Comparison of ENCODE assay signal across 23 cellular contexts in the genomic region with DNA sequence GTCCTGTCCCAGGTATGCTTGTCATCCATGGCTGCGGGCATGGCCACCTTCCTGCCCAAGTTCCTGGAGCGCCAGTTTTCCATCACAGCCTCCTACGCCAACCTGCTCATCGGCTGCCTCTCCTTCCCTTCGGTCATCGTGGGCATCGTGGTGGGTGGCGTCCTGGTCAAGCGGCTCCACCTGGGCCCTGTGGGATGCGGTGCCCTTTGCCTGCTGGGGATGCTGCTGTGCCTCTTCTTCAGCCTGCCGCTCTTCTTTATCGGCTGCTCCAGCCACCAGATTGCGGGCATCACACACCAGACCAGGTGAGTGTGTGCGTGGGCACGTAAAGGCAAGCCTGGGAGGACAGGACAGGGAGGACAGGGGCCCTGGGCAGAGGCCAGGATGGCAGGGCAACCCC. TPM values are rescaled to one million over a fixed set of nuclear protein-coding genes. Genes with fewer than 3 reads are reported as not detected.
A peak's percentile ranks its signal among the peaks of the same experiment; 100 is the strongest.
DNase-seq lines count a peak whose midpoint lies in the region; ATAC-seq, FAIRE-seq and TF ChIP-seq lines count a peak whose summit lies in the region.
"Had no signal": no experiment of that assay in that cellular context is flagged by ENCODE, and none has a peak within 500 bp of the region (broad histone marks: within the 10 kb centered on the region; RNA-seq: fewer than 3 reads in every experiment).

No MANE protein-coding gene starts in this region.

- no peak overlapping the region for H3K4me2 ChIP-seq in SK-N-SH
- H3K4me2 ChIP-seq: A549 had no signal

- H3K27ac Mint-ChIP-seq in activated CD4-positive, alpha-beta memory T cell treated with anti-CD3 and anti-CD28 coated beads, Interleukin-2, amount 10 ng/mL, durations not matched to agents 7 days and 5 days, result no peak overlapping the region
- H3K27ac Mint-ChIP-seq: CD4-positive, alpha-beta T cell had no signal

- H3K4me3 ChIP-seq in right cardiac atrium (ENCODE audit: low read length) (no peak overlapping the region), SK-N-SH (ENCODE audit: low read depth in 2 of 2, low read length in 1 of 2) (no peak overlapping the region)
- H3K4me3 ChIP-seq: A549 had no signal

- no peaks in the 10 kb centered on the region for H3K36me3 ChIP-seq in SK-N-SH (replicated peaks in 1 of 2; ENCODE audit: control insufficient read depth in 1 of 2, insufficient read depth in 2 of 2, low read length in 1 of 2)

- no peaks in the 10 kb centered on the region for H4K20me1 ChIP-seq in SK-N-SH (ENCODE audit: insufficient read depth)

- no peak for TF ChIP-seq CTCF in SK-N-SH (IDR thresholded peaks at IDR 0.05)
- no peak for TF ChIP-seq CTCF in GM10248 (IDR thresholded peaks at IDR 0.05; ENCODE audit: control extremely low read depth, extremely low read depth, low read depth, missing control alignments)

- peaks cover 9% of the 10 kb centered on the region for H3K27me3 Mint-ChIP-seq in activated CD4-positive, alpha-beta memory T cell treated with anti-CD3 and anti-CD28 coated beads, Interleukin-2, amount 10 ng/mL, durations not matched to agents 7 days and 5 days
- H3K27me3 Mint-ChIP-seq: CD4-positive, alpha-beta T cell had no signal

- no peaks in the 10 kb centered on the region for H3K9me2 ChIP-seq in SK-N-SH

- no peak overlapping the region for H3K27ac ChIP-seq in right cardiac atrium (ENCODE audit: low read length)
- H3K27ac ChIP-seq in layer of hippocampus (ENCODE audit: low read depth, low read length), result peak overlapping the region; percentile 36
- H3K27ac ChIP-seq in SK-N-SH (ENCODE audit: low read depth in 2 of 2, low read length in 1 of 2), result no peak overlapping the region
- H3K27ac ChIP-seq: 22Rv1, A549, C4-2B had no signal

- H3K9ac ChIP-seq in SK-N-SH, result no peak overlapping the region

- no peak overlapping the region for H3K4me3 Mint-ChIP-seq in activated CD4-positive, alpha-beta memory T cell treated with anti-CD3 and anti-CD28 coated beads, Interleukin-2, amount 10 ng/mL, durations not matched to agents 7 days and 5 days
- H3K4me3 Mint-ChIP-seq: CD4-positive, alpha-beta T cell; H9 had no signal

- H3K27me3 ChIP-seq in right cardiac atrium (ENCODE audit: control insufficient read depth, insufficient read depth) (no peaks in the 10 kb centered on the region), layer of hippocampus (ENCODE audit: control insufficient read depth, insufficient read depth, low read length) (no peaks in the 10 kb centered on the region), SK-N-SH (ENCODE audit: insufficient read depth) (no peaks in the 10 kb centered on the region)

- no peaks in the 10 kb centered on the region for H3K79me2 ChIP-seq in SK-N-SH (ENCODE audit: insufficient read depth)

- H3K36me3 Mint-ChIP-seq in activated CD4-positive, alpha-beta memory T cell treated with anti-CD3 and anti-CD28 coated beads, Interleukin-2, amount 10 ng/mL, durations not matched to agents 7 days and 5 days (ENCODE audit: low read depth), result no peaks in the 10 kb centered on the region

- POLR2A ChIA-PET in activated CD4-positive, alpha-beta memory T cell treated with anti-CD3 and anti-CD28 coated beads, Interleukin-2, amount 10 ng/mL, durations not matched to agents 7 days and 5 days (lab: Charles Lee), result no interaction called here
- POLR2A ChIA-PET in SK-N-SH (lab: Yijun Ruan, JAX), result no interaction called here
- POLR2A ChIA-PET in GM10248 (lab: Yijun Ruan, JAX), result no interaction called here

- H2AFZ ChIP-seq in SK-N-SH (ENCODE audit: low read depth), result no peak overlapping the region

- H3K4me1 Mint-ChIP-seq in activated CD4-positive, alpha-beta memory T cell treated with anti-CD3 and anti-CD28 coated beads, Interleukin-2, amount 10 ng/mL, durations not matched to agents 7 days and 5 days, result no peaks in the 10 kb centered on the region

- H3F3A ChIP-seq in SK-N-SH (replicated peaks; ENCODE audit: insufficient read depth), result no peaks in the 10 kb centered on the region

- intact Hi-C loops in cardiac septum (cut with DNase I), result no loop called here
- intact Hi-C loops in right cardiac atrium (cut with DNase I), result no loop called here
- intact Hi-C loops in posterior vena cava (cut with DNase I), result no loop called here

- 95% methylated on average over 15 of the region's 15 CpGs for WGBS in right cardiac atrium
- WGBS in SK-N-SH (ENCODE audit: low lambda C conversion rate), result 76% methylated on average over 8 of the region's 15 CpGs

- no peaks in the 10 kb centered on the region for H3K9me3 Mint-ChIP-seq in activated CD4-positive, alpha-beta memory T cell treated with anti-CD3 and anti-CD28 coated beads, Interleukin-2, amount 10 ng/mL, durations not matched to agents 7 days and 5 days
- H3K9me3 Mint-ChIP-seq: CD4-positive, alpha-beta T cell; H9 had no signal

- H3K9me3 ChIP-seq in right cardiac atrium (ENCODE audit: control insufficient read depth, low read length) (no peaks in the 10 kb centered on the region), SK-N-SH (no peaks in the 10 kb centered on the region)
- H3K9me3 ChIP-seq: A549, Caco-2 had no signal

- no peak for TF ChIP-seq RAD21 in SK-N-SH (IDR thresholded peaks at IDR 0.05; ENCODE audit: low read length)

- DNase-seq in cardiac septum (ENCODE audit: low spot score), result peak; percentile 58
- DNase-seq in right cardiac atrium, result no peak
- no peak for DNase-seq in HTR-8/SVneo (ENCODE audit: insufficient read length, low spot score)
- peak; percentile 80 for DNase-seq in posterior vena cava (ENCODE audit: low spot score)
- DNase-seq in activated CD4-positive, alpha-beta memory T cell treated with anti-CD3 and anti-CD28 coated beads, Interleukin-2, amount 10 ng/mL, durations not matched to agents 7 days and 5 days, result no peak
- no peak for DNase-seq in SK-N-SH
- DNase-seq in GM10248 (ENCODE audit: extremely low spot score), result no peak
- DNase-seq: AML-193; Caco-2; CD4-positive, alpha-beta T cell; GOT3; H9; IMR-90 had no signal

- peak; percentile 48 for FAIRE-seq in HTR-8/SVneo (lab: Jason Lieb, UNC)
- FAIRE-seq: A549, D721Med, G401.6, GM12892, GM18507 had no signal

- no peak for ATAC-seq in right cardiac atrium
- ATAC-seq: A549 had no signal

- TF ChIP-seq EP300 in SK-N-SH (IDR thresholded peaks at IDR 0.05; ENCODE audit: borderline replicate concordance in 1 of 2, low read depth in 1 of 2, low read length in 1 of 2), result no peak

- CTCF ChIA-PET in activated CD4-positive, alpha-beta memory T cell treated with anti-CD3 and anti-CD28 coated beads, Interleukin-2, amount 10 ng/mL, durations not matched to agents 7 days and 5 days (lab: Charles Lee), result interaction anchor here (1.0 to 2.5 kb wide), 3 partner anchors 12 to 171 kb away, joined by 3 to 7 read pairs (median 4); no protein-coding TSS in a partner anchor
- CTCF ChIA-PET in SK-N-SH (lab: Yijun Ruan, JAX) (interaction anchor here (0.9 to 10.1 kb wide), 5 partner anchors 13 to 166 kb away, joined by 3 to 142 read pairs (median 9); no protein-coding TSS in a partner anchor), GM10248 (lab: Yijun Ruan, JAX) (interaction anchor here (3.9 to 4.1 kb wide), 2 partner anchors 12 to 53 kb away, joined by 43 to 48 read pairs; no protein-coding TSS in a partner anchor)

- H3K4me1 ChIP-seq in right cardiac atrium (ENCODE audit: control insufficient read depth, insufficient read depth, low read length), result peaks cover 12% of the 10 kb centered on the region
- H3K4me1 ChIP-seq in SK-N-SH (ENCODE audit: control insufficient read depth in 1 of 2, insufficient read depth in 2 of 2, low read depth in 1 of 2, low read length in 1 of 2), result peaks cover 0 to 26% of the 10 kb centered on the region in 2 experiments; a peak in 1 of 4 replicates
- H3K4me1 ChIP-seq: Caco-2 had no signal

TF ChIP-seq in SK-N-SH, 30 proteins besides CTCF, POLR2A, EP300 and RAD21:
- TF ChIP-seq, protein P1, sequence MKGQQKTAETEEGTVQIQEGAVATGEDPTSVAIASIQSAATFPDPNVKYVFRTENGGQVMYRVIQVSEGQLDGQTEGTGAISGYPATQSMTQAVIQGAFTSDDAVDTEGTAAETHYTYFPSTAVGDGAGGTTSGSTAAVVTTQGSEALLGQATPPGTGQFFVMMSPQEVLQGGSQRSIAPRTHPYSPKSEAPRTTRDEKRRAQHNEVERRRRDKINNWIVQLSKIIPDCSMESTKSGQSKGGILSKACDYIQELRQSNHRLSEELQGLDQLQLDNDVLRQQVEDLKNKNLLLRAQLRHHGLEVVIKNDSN (IDR thresholded peaks at IDR 0.05; ENCODE audit: borderline replicate concordance, low read depth), result no peak
- TF ChIP-seq NRF1 (IDR thresholded peaks at IDR 0.05; ENCODE audit: low read depth, low read length), result no peak
- TF ChIP-seq RXRA (IDR thresholded peaks at IDR 0.05; ENCODE audit: borderline replicate concordance, low read depth), result no peak

RNA-seq across cellular contexts. Expression of a gene that starts 42.4 kb away (rescaled TPM):
- total RNA-seq in cardiac septum (14.3 TPM), right cardiac atrium (10 to 100 TPM; 23.0 to 40.7 (median 27.6) TPM), posterior vena cava (100 to 1,000 TPM in 1 of 2 donors, 10 to 100 TPM in 1; 95.3 to 171 TPM)
- polyA plus RNA-seq in right cardiac atrium (5.1 TPM), SK-N-SH (2012; rRNA removed) (0.18 TPM in 1 of 2 replicates, not detected in the other)
- total RNA-seq in activated CD4-positive, alpha-beta memory T cell treated with anti-CD3 and anti-CD28 coated beads, Interleukin-2, amount 10 ng/mL, durations not matched to agents 7 days and 5 days, result under 1 TPM; 0.23 to 0.30 TPM
- 0.03 and 0.08 TPM in 2 replicates for polyA plus RNA-seq in SK-N-SH (2012; cell fraction: cytosol; rRNA removed)
- 0.04 and 0.15 TPM in 2 replicates for polyA plus RNA-seq in SK-N-SH (2012; cell fraction: nucleus; rRNA removed)
- total RNA-seq: CD4-positive, alpha-beta T cell; H9; IMR-90 had no signal
- polyA plus RNA-seq: BJ, IMR-90 had no signal

RNA-seq across cellular contexts. Expression of a gene that starts 47.3 kb away (rescaled TPM):
- total RNA-seq in cardiac septum (0.08 TPM), right cardiac atrium (under 1 TPM in 3 of 4 donors, not detected in 1; 0.09 to 0.25 (median 0.09) TPM), posterior vena cava (under 1 TPM; 0.46 to 0.67 TPM)
- polyA plus RNA-seq in right cardiac atrium (0.05 TPM), SK-N-SH (2012; rRNA removed) (0.03 TPM in 1 of 2 replicates, not detected in the other)
- total RNA-seq in activated CD4-positive, alpha-beta memory T cell treated with anti-CD3 and anti-CD28 coated beads, Interleukin-2, amount 10 ng/mL, durations not matched to agents 7 days and 5 days, result under 1 TPM; 0.28 to 0.38 TPM
- 0.03 and 0.04 TPM in 2 replicates for polyA plus RNA-seq in SK-N-SH (2012; cell fraction: cytosol; rRNA removed)
- 0.04 TPM in 1 of 2 replicates, not detected in the other for polyA plus RNA-seq in SK-N-SH (2012; cell fraction: nucleus; rRNA removed)
- total RNA-seq: HT-29, IMR-90 had no signal
- polyA plus RNA-seq: BJ, IMR-90 had no signal

Comparison
In these comparisons a context has a peak if more than half of its experiments do, and no peak if none do; other contexts are left out.
1. DNase-seq: peak in cardiac septum (single experiment) and posterior vena cava (single experiment); none in right cardiac atrium (0 of 3), HTR-8/SVneo (single experiment), activated CD4-positive, alpha-beta memory T cell treated with anti-CD3 and anti-CD28 coated beads, Interleukin-2, amount 10 ng/mL, durations not matched to agents 7 days and 5 days (single experiment), SK-N-SH (single experiment) and GM10248 (single experiment).
2. RNA of a gene that starts 42.4 kb away (total RNA-seq): 95.3 to 171 TPM in posterior vena cava, 23.0 to 40.7 TPM in right cardiac atrium and 14.3 TPM in cardiac septum (single experiment); 0.23 to 0.30 TPM in activated CD4-positive, alpha-beta memory T cell treated with anti-CD3 and anti-CD28 coated beads, Interleukin-2, amount 10 ng/mL, durations not matched to agents 7 days and 5 days; every median in the first group is over 10 times any median in the second.